Comparison of ENCODE assay signal across 8 cellular contexts in genomic region chr12:48936379-48936979, GRCh38. TPM values are rescaled to one million over a fixed set of nuclear protein-coding genes. Genes with fewer than 3 reads are reported as not detected.
A peak's percentile ranks its signal among the peaks of the same experiment; 100 is the strongest.
DNase-seq lines count a peak whose midpoint lies in the region; ATAC-seq, FAIRE-seq and TF ChIP-seq lines count a peak whose summit lies in the region.

No MANE protein-coding gene starts in this region.

- CTCF ChIA-PET in activated B cell treated with CpG ODN at 0.5 μM for 24 hours (lab: Charles Lee), result interaction anchor here (0.8 to 4.6 kb wide), 7 partner anchors 9 to 84 kb away, joined by 3 to 34 read pairs (median 4); partner anchors contain the start of genes ARF3, DDX23 and FKBP11

- H3K36me3 ChIP-seq in breast epithelium (no peaks in the 10 kb centered on the region), kidney (ENCODE audit: control insufficient read depth in 1 of 2, insufficient read depth in 2 of 2, low read length in 2 of 2) (peaks cover 41 to 49% of the 10 kb centered on the region in 2 donors)

- H3K4me3 Mint-ChIP-seq in activated B cell treated with CpG ODN at 0.5 μM for 24 hours, result no peak overlapping the region

- no peak overlapping the region for H3K27ac ChIP-seq in breast epithelium
- no peak overlapping the region for H3K27ac ChIP-seq in kidney (ENCODE audit: low read depth in 2 of 2, low read length in 2 of 2)

- H3K9me3 ChIP-seq in breast epithelium (no peaks in the 10 kb centered on the region), kidney (ENCODE audit: control insufficient read depth in 1 of 2, low read length in 2 of 2) (no peaks in the 10 kb centered on the region)

- no peak for FAIRE-seq in kidney (lab: Jason Lieb, UNC)

- no peaks in the 10 kb centered on the region for H3K27me3 Mint-ChIP-seq in activated B cell treated with CpG ODN at 0.5 μM for 24 hours

- H3K4me1 ChIP-seq in breast epithelium (no peaks in the 10 kb centered on the region), kidney (ENCODE audit: control insufficient read depth in 1 of 2, insufficient read depth in 1 of 2, low read depth in 1 of 2, low read length in 2 of 2) (no peaks in the 10 kb centered on the region)

- intact Hi-C loops in activated B cell treated with CpG ODN at 0.5 μM for 24 hours (cut with micrococcal nuclease), result loop anchor here (1.0 kb wide), 3 partner anchors 12 to 83 kb away; a partner anchor contains a TSS
- intact Hi-C loops in breast epithelium (cut with DNase I; ENCODE audit: low total_unique reads), result no loop called here
- intact Hi-C loops in kidney (cut with DNase I), result no loop called here

- H3K4me3 ChIP-seq in breast epithelium (no peak overlapping the region), kidney (ENCODE audit: low read length in 2 of 2) (no peak overlapping the region)

- H3K27me3 ChIP-seq in breast epithelium, result no peaks in the 10 kb centered on the region

- peaks cover 71% of the 10 kb centered on the region for H3K36me3 Mint-ChIP-seq in activated B cell treated with CpG ODN at 0.5 μM for 24 hours (ENCODE audit: low read depth)

- peaks cover 36% of the 10 kb centered on the region for H3K4me1 Mint-ChIP-seq in activated B cell treated with CpG ODN at 0.5 μM for 24 hours

- POLR2A ChIA-PET in activated B cell treated with CpG ODN at 0.5 μM for 24 hours (lab: Charles Lee), result interaction anchor here (0.6 to 1.3 kb wide), 3 partner anchors 11 to 1825 kb away, joined by 3 to 6 read pairs (median 5); partner anchors contain the start of gene FKBP11

- ATAC-seq in activated B cell treated with CpG ODN at 0.5 μM for 24 hours (ENCODE audit: low read depth) (peak; percentile 74), GM21529 (IDR thresholded peaks at IDR 0.05; ENCODE audit: unreplicated experiment) (no peak)

- H3K9me3 Mint-ChIP-seq in activated B cell treated with CpG ODN at 0.5 μM for 24 hours, result no peaks in the 10 kb centered on the region

- H3K27ac Mint-ChIP-seq in activated B cell treated with CpG ODN at 0.5 μM for 24 hours, result no peak overlapping the region

- no peak for TF ChIP-seq POLR2A in breast epithelium (IDR thresholded peaks at IDR 0.05)

- H3K9ac ChIP-seq in kidney (ENCODE audit: low read length in 2 of 2), result no peak overlapping the region

- TF ChIP-seq CTCF in activated B cell treated with CpG ODN at 0.5 μM for 24 hours (IDR thresholded peaks at IDR 0.05) (peak; percentile 26), breast epithelium (IDR thresholded peaks at IDR 0.05) (peak; percentile 21 to 59 (median 54)), kidney (IDR thresholded peaks at IDR 0.05; ENCODE audit: borderline replicate concordance, extremely low read depth, insufficient read depth) (peak; percentile 81)

- peak; percentile 7 for DNase-seq in NCI-H345 (lab: John Stamatoyannopoulos, UW)
- no peak for DNase-seq in NCI-H345 treated with DMSO at 0.1 percent for 48 hours (lab: John Stamatoyannopoulos, UW; ENCODE audit: unreplicated experiment)
- peak; percentile 34 for DNase-seq in NCI-H146 treated with DMSO at 0.1 percent for 48 hours (lab: John Stamatoyannopoulos, UW; ENCODE audit: unreplicated experiment)
- DNase-seq in activated B cell treated with CpG ODN at 0.5 μM for 24 hours, result peak; percentile 68
- DNase-seq in breast epithelium (ENCODE audit: low spot score in 2 of 2), result peak; percentile 24 to 66
- DNase-seq in kidney, result peak; percentile 82
- DNase-seq in stimulated activated CD4-positive, alpha-beta T cell treated with anti-CD3 and anti-CD28 coated beads, Interleukin-2, amount 100 ng/mL, for 24 hours, result peak; percentile 88 to 90

RNA-seq across cellular contexts. Expression of gene FKBP11, which starts 11.2 kb away (rescaled TPM):
- total RNA-seq in activated B cell treated with CpG ODN at 0.5 μM for 24 hours (22.9 and 26.1 TPM in 2 replicates), breast epithelium (10 to 100 TPM in 2 of 3 donors, 1 to 10 TPM in 1; 3.7 to 15.7 (median 13.5) TPM), kidney (35.3 TPM)
- polyA plus RNA-seq in kidney (ENCODE audit: insufficient read depth, low read depth, low replicate concordance), result 20.1 TPM

RNA-seq across cellular contexts. Expression of gene ARF3, which starts 20.8 kb away (rescaled TPM):
- 113 and 119 TPM in 2 replicates for total RNA-seq in activated B cell treated with CpG ODN at 0.5 μM for 24 hours
- 10 to 100 TPM; 65.2 to 86.2 (median 75.2) TPM for total RNA-seq in breast epithelium
- 229 TPM for total RNA-seq in kidney
- 111 TPM for polyA plus RNA-seq in kidney (ENCODE audit: insufficient read depth, low read depth, low replicate concordance)

RNA-seq across cellular contexts. Expression of gene WNT10B, which starts 35.1 kb away (rescaled TPM):
- total RNA-seq in activated B cell treated with CpG ODN at 0.5 μM for 24 hours (0.22 TPM in 1 of 2 replicates, not detected in the other), breast epithelium (1 to 10 TPM in 1 of 3 donors, under 1 TPM in 1, not detected in 1; 0.29 to 1.3 TPM), kidney (1.9 TPM)
- polyA plus RNA-seq in kidney (ENCODE audit: insufficient read depth, low read depth, low replicate concordance), result not detected

RNA-seq across cellular contexts. Expression of gene WNT1, which starts 41.6 kb away (rescaled TPM):
- total RNA-seq in activated B cell treated with CpG ODN at 0.5 μM for 24 hours (not detected in 2 replicates), breast epithelium (not detected), kidney (not detected)
- not detected for polyA plus RNA-seq in kidney (ENCODE audit: insufficient read depth, low read depth, low replicate concordance)

Comparison
In these comparisons a context has a peak if more than half of its experiments do, and no peak if none do; other contexts are left out.
1. CTCF ChIP-seq: peak in every context shown above with its lines; median percentile 81 in kidney; 54 in breast epithelium; 26 in activated B cell treated with CpG ODN at 0.5 μM for 24 hours.